ENCODE assay signal across 1 cellular context in genomic region chr10:131003455-131003854, GRCh38.
TF ChIP-seq lines count a peak whose summit lies in the region.

No MANE protein-coding gene starts in this region.

TF ChIP-seq in GM23338, 12 proteins besides CTCF, POLR2A, EP300 and RAD21 (continued from another document):
- no peak for TF ChIP-seq JUNB (IDR thresholded peaks at IDR 0.05; ENCODE audit: unreplicated experiment)
- no peak for TF ChIP-seq CREB1 (CRISPR knock-in tag; IDR thresholded peaks at IDR 0.05; ENCODE audit: low read depth)
- no peak for TF ChIP-seq EZH2 (IDR thresholded peaks at IDR 0.05; ENCODE audit: low read depth, unreplicated experiment)
